Comparison of ENCODE assay signal across 28 cellular contexts in the genomic region with DNA sequence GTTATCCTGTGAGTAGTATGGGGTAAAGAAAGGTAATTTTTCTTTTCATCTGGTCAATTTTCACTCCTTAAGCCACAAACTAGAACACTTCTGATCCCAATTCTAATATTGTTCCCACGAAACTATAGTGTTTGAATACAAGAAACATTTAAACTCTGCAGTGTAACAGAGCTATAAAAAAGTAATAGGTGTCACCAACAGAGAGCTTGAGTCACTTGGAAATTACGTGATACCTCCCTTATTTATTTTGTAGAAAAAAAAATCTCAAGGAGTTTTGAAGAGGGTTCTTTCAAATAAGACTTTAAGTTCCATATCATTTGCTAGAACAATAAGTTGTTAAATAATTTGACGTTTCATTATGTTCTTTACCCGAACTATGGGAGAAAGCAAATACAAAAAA.
"Had no signal": no experiment of that assay in that cellular context is flagged by ENCODE, and none has a peak within 500 bp of the region (broad histone marks: within the 10 kb centered on the region; RNA-seq: fewer than 3 reads in every experiment).

No MANE protein-coding gene starts in this region.

- H3K4me3 Mint-ChIP-seq: naive thymus-derived CD8-positive, alpha-beta T cell; natural killer cell treated with Interleukin-12 subunit alpha and Interleukin-12 subunit beta and Interleukin-15 and Interleukin-18, amount 100 ng/mL, for 72 hours; nephron progenitor cell; neural crest cell; stimulated activated effector memory CD8-positive, alpha-beta T cell treated with anti-CD3 and anti-CD28 coated beads, Interleukin-12 subunit alpha, Interleukin-12 subunit beta, amount 100 ng/mL, for 72 hours; stimulated activated naive B cell treated with anti-CD40 and anti-IgM and Interleukin-4, amounts not matched to agents 10 μg/mL and 1 μg/mL and 100 μg/mL, for 72 hours; stimulated activated naive CD8-positive, alpha-beta T cell treated with anti-CD3 and anti-CD28 coated beads, Interleukin-15, Interleukin-2, amounts not matched to agents 100 ng/mL and 50 ng/mL, for 24 hours had no signal

- H3K27ac ChIP-seq: ovary, parathyroid adenoma, psoas muscle, right lobe of liver, sigmoid colon, stomach, thoracic aorta, thyroid gland, tibial nerve, upper lobe of left lung, vagina had no signal

- H3K27ac Mint-ChIP-seq: naive thymus-derived CD8-positive, alpha-beta T cell; natural killer cell treated with Interleukin-12 subunit alpha and Interleukin-12 subunit beta and Interleukin-15 and Interleukin-18, amount 100 ng/mL, for 72 hours; nephron progenitor cell; progenitor cell of endocrine pancreas; stimulated activated effector memory CD8-positive, alpha-beta T cell treated with anti-CD3 and anti-CD28 coated beads, Interleukin-12 subunit alpha, Interleukin-12 subunit beta, amount 100 ng/mL, for 72 hours; stimulated activated naive B cell treated with anti-CD40 and anti-IgM and Interleukin-4, amounts not matched to agents 10 μg/mL and 1 μg/mL and 100 μg/mL, for 72 hours; stimulated activated naive CD8-positive, alpha-beta T cell treated with anti-CD3 and anti-CD28 coated beads, Interleukin-15, Interleukin-2, amounts not matched to agents 100 ng/mL and 50 ng/mL, for 24 hours had no signal

- H3K4me1 ChIP-seq: parathyroid adenoma, right lobe of liver, sigmoid colon, stomach, thyroid gland, tibial nerve, upper lobe of left lung, vagina had no signal

- H3K36me3 ChIP-seq: ovary, right lobe of liver, sigmoid colon, stomach, thoracic aorta, thyroid gland, tibial nerve, upper lobe of left lung, vagina had no signal

- H3K36me3 Mint-ChIP-seq: naive thymus-derived CD8-positive, alpha-beta T cell; stimulated activated effector memory CD8-positive, alpha-beta T cell treated with anti-CD3 and anti-CD28 coated beads, Interleukin-12 subunit alpha, Interleukin-12 subunit beta, amount 100 ng/mL, for 72 hours; stimulated activated naive B cell treated with anti-CD40 and anti-IgM and Interleukin-4, amounts not matched to agents 10 μg/mL and 1 μg/mL and 100 μg/mL, for 72 hours had no signal

- DNase-seq: naive thymus-derived CD8-positive, alpha-beta T cell; nephron progenitor cell; occipital lobe; ovary; posterior cingulate gyrus; psoas muscle; right cardiac atrium; right lobe of liver; sigmoid colon; small intestine; stimulated activated CD4-positive, alpha-beta T cell treated with anti-CD3 and anti-CD28 coated beads, Interleukin-15, amount 100 ng/mL, for 24 hours; stimulated activated CD4-positive, alpha-beta T cell treated with anti-CD3 and anti-CD28 coated beads, Interleukin-2, amount 100 ng/mL, for 24 hours; stimulated activated CD4-positive, alpha-beta T cell treated with anti-CD3 and anti-CD28 coated beads, Interleukin-2, amount 100 ng/mL, for 48 hours; stimulated activated CD4-positive, alpha-beta T cell treated with anti-CD3 and anti-CD28 coated beads, Interleukin-4, amount 100 ng/mL, for 24 hours; stimulated activated naive B cell treated with anti-CD40 and anti-IgM and Interleukin-4, amounts not matched to agents 10 μg/mL and 1 μg/mL and 100 μg/mL, for 72 hours; stimulated activated naive CD4-positive, alpha-beta T cell treated with Interleukin-2 at 50 U/mL for 16 hours; stomach; thyroid gland; upper lobe of left lung had no signal

- H3K27me3 ChIP-seq: ovary, right lobe of liver, sigmoid colon, stomach, thyroid gland, tibial nerve, upper lobe of left lung, vagina had no signal

- H3K9me3 Mint-ChIP-seq: neural crest cell had no signal

- H3K9me3 ChIP-seq: ovary, psoas muscle, right lobe of liver, sigmoid colon, stomach, thoracic aorta, thyroid gland, tibial nerve, upper lobe of left lung, vagina had no signal

- H2AFZ ChIP-seq: parathyroid adenoma had no signal

- H3K4me3 ChIP-seq: ovary, psoas muscle, right lobe of liver, sigmoid colon, stomach, thoracic aorta, thyroid gland, tibial nerve, upper lobe of left lung, vagina had no signal

- H3K27me3 Mint-ChIP-seq: naive thymus-derived CD8-positive, alpha-beta T cell; natural killer cell treated with Interleukin-12 subunit alpha and Interleukin-12 subunit beta and Interleukin-15 and Interleukin-18, amount 100 ng/mL, for 72 hours; progenitor cell of endocrine pancreas; stimulated activated naive B cell treated with anti-CD40 and anti-IgM and Interleukin-4, amounts not matched to agents 10 μg/mL and 1 μg/mL and 100 μg/mL, for 72 hours; stimulated activated naive CD8-positive, alpha-beta T cell treated with anti-CD3 and anti-CD28 coated beads, Interleukin-15, Interleukin-2, amounts not matched to agents 100 ng/mL and 50 ng/mL, for 24 hours had no signal

- H3K79me2 ChIP-seq: parathyroid adenoma had no signal

- H3K4me1 Mint-ChIP-seq: naive thymus-derived CD8-positive, alpha-beta T cell; neural crest cell; stimulated activated effector memory CD8-positive, alpha-beta T cell treated with anti-CD3 and anti-CD28 coated beads, Interleukin-12 subunit alpha, Interleukin-12 subunit beta, amount 100 ng/mL, for 72 hours; stimulated activated naive B cell treated with anti-CD40 and anti-IgM and Interleukin-4, amounts not matched to agents 10 μg/mL and 1 μg/mL and 100 μg/mL, for 72 hours had no signal

- H3K9ac ChIP-seq: parathyroid adenoma had no signal

- ATAC-seq: naive thymus-derived CD8-positive, alpha-beta T cell; natural killer cell treated with Interleukin-12 subunit alpha and Interleukin-12 subunit beta and Interleukin-15 and Interleukin-18, amount 100 ng/mL, for 72 hours; psoas muscle; right cardiac atrium; right lobe of liver; stimulated activated effector memory CD8-positive, alpha-beta T cell treated with anti-CD3 and anti-CD28 coated beads, Interleukin-12 subunit alpha, Interleukin-12 subunit beta, amount 100 ng/mL, for 72 hours; stimulated activated naive B cell treated with anti-CD40 and anti-IgM and Interleukin-4, amounts not matched to agents 10 μg/mL and 1 μg/mL and 100 μg/mL, for 72 hours had no signal
